Comparison of ENCODE assay signal across 14 cellular contexts in the genomic region with DNA sequence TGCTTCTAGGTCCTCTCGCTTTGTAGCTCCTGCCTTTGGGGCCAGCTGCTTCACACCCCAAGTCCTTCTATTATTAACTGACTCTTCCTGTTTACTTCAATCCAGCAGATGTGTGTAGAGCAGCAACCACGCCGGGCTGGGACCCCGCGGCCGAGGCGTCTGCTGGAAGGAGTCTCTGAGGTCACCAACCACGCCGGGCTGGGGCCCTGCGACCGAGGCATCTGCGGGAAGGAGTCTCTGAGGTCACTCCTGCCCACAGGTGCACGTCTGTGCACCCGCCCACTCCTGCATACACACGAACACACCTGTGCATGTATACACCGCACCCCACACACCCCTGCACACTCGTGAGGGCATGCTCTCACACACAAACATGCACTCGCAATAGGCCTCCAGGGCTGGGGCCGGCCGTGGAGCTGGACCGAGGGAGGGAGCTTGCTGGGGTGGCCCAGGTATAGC. TPM values are rescaled to one million over a fixed set of nuclear protein-coding genes. Genes with fewer than 3 reads are reported as not detected.
DNase-seq lines count a peak whose midpoint lies in the region; ATAC-seq and TF ChIP-seq lines count a peak whose summit lies in the region.
"Had no signal": no experiment of that assay in that cellular context is flagged by ENCODE, and none has a peak within 500 bp of the region (broad histone marks: within the 10 kb centered on the region; RNA-seq: fewer than 3 reads in every experiment).

No MANE protein-coding gene starts in this region.

- no peak overlapping the region for H3K4me3 ChIP-seq in HCT116 (replicated peaks in 1 of 2; ENCODE audit: low read depth in 1 of 2, low read length in 2 of 2)
- H3K4me3 ChIP-seq in mucosa of descending colon, result no peak overlapping the region
- H3K4me3 ChIP-seq: MG63, sigmoid colon, suprapubic skin had no signal

- H3K36me3 ChIP-seq in HCT116 (ENCODE audit: control insufficient read depth in 1 of 2, insufficient read depth in 2 of 2, low read length in 2 of 2), result no peaks in the 10 kb centered on the region
- H3K36me3 ChIP-seq in mucosa of descending colon (ENCODE audit: low read depth), result no peaks in the 10 kb centered on the region
- H3K36me3 ChIP-seq: MG63, sigmoid colon, suprapubic skin had no signal

- no peak for TF ChIP-seq RAD21 in HCT116 (IDR thresholded peaks at IDR 0.05; ENCODE audit: low read depth)

- POLR2A ChIA-PET in HCT116 (lab: Charles Lee), result no interaction called here

- intact Hi-C loops in HCT116 (cut with micrococcal nuclease) (loop anchor here (5.0 kb wide), 3 partner anchors 201 to 416 kb away; a partner anchor contains a TSS), mucosa of descending colon (cut with DNase I, micrococcal nuclease) (loop anchor here in 1 of 2 donors (10.0 kb wide), 1 partner anchor 64 kb away; a partner anchor contains a TSS)

- no peak overlapping the region for H3K27ac ChIP-seq in HCT116 (ENCODE audit: low read depth, low read length)
- H3K27ac ChIP-seq: HL-60, sigmoid colon, suprapubic skin had no signal

- TF ChIP-seq CTCF in HCT116 (IDR thresholded peaks at IDR 0.05 in 2 of 3, conservative IDR thresholded peaks at IDR 0.05 in 1 of 3; ENCODE audit: borderline replicate concordance in 1 of 3, insufficient read depth in 1 of 3, low read depth in 2 of 3, low read length in 2 of 3) (no peak), mucosa of descending colon (IDR thresholded peaks at IDR 0.05) (no peak)

- H3K9ac ChIP-seq in HCT116 (ENCODE audit: low read length), result no peak overlapping the region

- CTCF ChIA-PET in HCT116 (lab: Charles Lee), result interaction anchor here (1.1 to 1.6 kb wide), 2 partner anchors 50 to 109 kb away, joined by 3 to 6 read pairs; no protein-coding TSS in a partner anchor

- 0 out of 2 replicates have a peak overlapping the region, but pooled peaks have one; percentile 36 for H3K4me2 ChIP-seq in HCT116 (ENCODE audit: low read length)

- no peak overlapping the region for H2AFZ ChIP-seq in HCT116 (ENCODE audit: low read depth, low read length, poor library complexity, severe bottlenecking)

- H3K4me1 ChIP-seq in HCT116 (ENCODE audit: control insufficient read depth in 1 of 2, insufficient read depth in 2 of 2, low read length in 2 of 2) (peaks cover 2 to 20% of the 10 kb centered on the region in 2 experiments; a peak in 3 of 4 replicates), mucosa of descending colon (ENCODE audit: low read depth) (no peaks in the 10 kb centered on the region)

- H3K9me3 ChIP-seq in HCT116 (ENCODE audit: control insufficient read depth in 1 of 2, insufficient read depth in 1 of 2, low read depth in 1 of 2, low read length in 2 of 2) (no peaks in the 10 kb centered on the region), mucosa of descending colon (no peaks in the 10 kb centered on the region)
- H3K9me3 ChIP-seq: MG63, sigmoid colon, suprapubic skin had no signal

- RAD21 ChIA-PET in HCT116 (lab: Charles Lee; ENCODE audit: low non-redundant PET in 1 of 2, low total read pairs in 2 of 2, uncharacterized antibody in 2 of 2, unreplicated experiment in 2 of 2), result interaction anchor here in 1 of 2 experiments (0.7 kb wide), 1 partner anchor 322 kb away, joined by 3 read pairs; no protein-coding TSS in a partner anchor

- peak; percentile 53 for ATAC-seq in GM18909 (IDR thresholded peaks at IDR 0.05; ENCODE audit: poor library complexity, unreplicated experiment)
- no peak for ATAC-seq in HCT116
- peak; percentile 7 for ATAC-seq in mucosa of descending colon
- no peak for ATAC-seq in GM21529 (IDR thresholded peaks at IDR 0.05; ENCODE audit: unreplicated experiment)

- H3K9me2 ChIP-seq in HCT116 (ENCODE audit: insufficient read depth), result no peaks in the 10 kb centered on the region

- no peaks in the 10 kb centered on the region for H3K27me3 ChIP-seq in HCT116 (ENCODE audit: insufficient read depth, low read length)
- H3K27me3 ChIP-seq: MG63 had no signal

- H4K20me1 ChIP-seq in HCT116 (ENCODE audit: insufficient read depth), result no peaks in the 10 kb centered on the region

- H3K79me2 ChIP-seq in HCT116 (ENCODE audit: insufficient read depth, low read length), result no peaks in the 10 kb centered on the region

- TF ChIP-seq POLR2A in HCT116 (IDR thresholded peaks at IDR 0.05; ENCODE audit: borderline replicate concordance, extremely low read depth, insufficient read depth, insufficient read length), result no peak

- BruUV-seq in HCT116 (replicated peaks; lab: Mats Ljungman, UMichigan), result no TSS peak

- DNase-seq in HCT116 (ENCODE audit: low read depth, low spot score) (no peak), mucosa of descending colon (peak in 1 of 3 donors; percentile 59), HT-29 (ENCODE audit: low spot score) (no peak), OCI-M2 (lab: John Stamatoyannopoulos, UW; ENCODE audit: unreplicated experiment) (no peak), occipital lobe (lab: John Stamatoyannopoulos, UW) (no peak)

TF ChIP-seq in HCT116, 20 proteins besides CTCF, POLR2A, EP300 and RAD21 (continues in another document):
- TF ChIP-seq, protein P1, sequence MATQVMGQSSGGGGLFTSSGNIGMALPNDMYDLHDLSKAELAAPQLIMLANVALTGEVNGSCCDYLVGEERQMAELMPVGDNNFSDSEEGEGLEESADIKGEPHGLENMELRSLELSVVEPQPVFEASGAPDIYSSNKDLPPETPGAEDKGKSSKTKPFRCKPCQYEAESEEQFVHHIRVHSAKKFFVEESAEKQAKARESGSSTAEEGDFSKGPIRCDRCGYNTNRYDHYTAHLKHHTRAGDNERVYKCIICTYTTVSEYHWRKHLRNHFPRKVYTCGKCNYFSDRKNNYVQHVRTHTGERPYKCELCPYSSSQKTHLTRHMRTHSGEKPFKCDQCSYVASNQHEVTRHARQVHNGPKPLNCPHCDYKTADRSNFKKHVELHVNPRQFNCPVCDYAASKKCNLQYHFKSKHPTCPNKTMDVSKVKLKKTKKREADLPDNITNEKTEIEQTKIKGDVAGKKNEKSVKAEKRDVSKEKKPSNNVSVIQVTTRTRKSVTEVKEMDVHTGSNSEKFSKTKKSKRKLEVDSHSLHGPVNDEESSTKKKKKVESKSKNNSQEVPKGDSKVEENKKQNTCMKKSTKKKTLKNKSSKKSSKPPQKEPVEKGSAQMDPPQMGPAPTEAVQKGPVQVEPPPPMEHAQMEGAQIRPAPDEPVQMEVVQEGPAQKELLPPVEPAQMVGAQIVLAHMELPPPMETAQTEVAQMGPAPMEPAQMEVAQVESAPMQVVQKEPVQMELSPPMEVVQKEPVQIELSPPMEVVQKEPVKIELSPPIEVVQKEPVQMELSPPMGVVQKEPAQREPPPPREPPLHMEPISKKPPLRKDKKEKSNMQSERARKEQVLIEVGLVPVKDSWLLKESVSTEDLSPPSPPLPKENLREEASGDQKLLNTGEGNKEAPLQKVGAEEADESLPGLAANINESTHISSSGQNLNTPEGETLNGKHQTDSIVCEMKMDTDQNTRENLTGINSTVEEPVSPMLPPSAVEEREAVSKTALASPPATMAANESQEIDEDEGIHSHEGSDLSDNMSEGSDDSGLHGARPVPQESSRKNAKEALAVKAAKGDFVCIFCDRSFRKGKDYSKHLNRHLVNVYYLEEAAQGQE (IDR thresholded peaks at IDR 0.05; ENCODE audit: low read depth), result no peak
- TF ChIP-seq SIN3A (IDR thresholded peaks at IDR 0.05; ENCODE audit: low read depth), result no peak

TF ChIP-seq in PFSK-1, 5 proteins besides CTCF, POLR2A, EP300 and RAD21:
- no peak for TF ChIP-seq POLR2AphosphoS5 (IDR thresholded peaks at IDR 0.05; ENCODE audit: low read depth, low read length)
- peak; percentile 22 for TF ChIP-seq FOXP2 (optimal IDR thresholded peaks at IDR 0.05; ENCODE audit: borderline replicate concordance, extremely low read depth, extremely low read length, insufficient read depth)
- TF ChIP-seq SIN3A (IDR thresholded peaks at IDR 0.05; ENCODE audit: borderline replicate concordance, insufficient read depth, low read length), result no peak

RNA-seq across cellular contexts. Expression of a gene that starts 7.8 kb away (rescaled TPM):
- total RNA-seq in HCT116 (2021; ENCODE audit: unreplicated experiment) (2.1 TPM), mucosa of descending colon (not detected), occipital lobe (not detected)
- 2.2 and 2.8 TPM in 2 replicates for polyA plus RNA-seq in HCT116 (2012)
- not detected for polyA plus RNA-seq in PFSK-1 (2012; ENCODE audit: insufficient read length, low read depth)
- 0.10 and 1.1 TPM in 2 replicates for total RNA-seq in HT-29 (2014; rRNA removed; shearing (Covaris generic))
- total RNA-seq: CD4-positive, alpha-beta T cell; frontal cortex; sigmoid colon; suprapubic skin had no signal

RNA-seq across cellular contexts. Expression of a gene that starts 17.7 kb away (rescaled TPM):
- total RNA-seq in HCT116 (2021; ENCODE audit: unreplicated experiment) (6.8 TPM), mucosa of descending colon (100 to 1,000 TPM; 127 to 268 (median 213) TPM), occipital lobe (0.78 TPM)
- 6.8 and 8.8 TPM in 2 replicates for polyA plus RNA-seq in HCT116 (2012)
- polyA plus RNA-seq in PFSK-1 (2012; ENCODE audit: insufficient read length, low read depth), result 0.21 TPM
- 2.9 and 3.2 TPM in 2 replicates for total RNA-seq in HT-29 (2014; rRNA removed; shearing (Covaris generic))

RNA-seq across cellular contexts. Expression of a gene that starts 20.3 kb away (rescaled TPM):
- total RNA-seq in HCT116 (2021; ENCODE audit: unreplicated experiment) (not detected), mucosa of descending colon (not detected), occipital lobe (not detected)
- polyA plus RNA-seq in HCT116 (2012), result 0.07 TPM in 1 of 2 replicates, not detected in the other
- polyA plus RNA-seq in PFSK-1 (2012; ENCODE audit: insufficient read length, low read depth), result not detected
- not detected in 2 replicates for total RNA-seq in HT-29 (2014; rRNA removed; shearing (Covaris generic))
- total RNA-seq: CD4-positive, alpha-beta T cell; frontal cortex; sigmoid colon; suprapubic skin had no signal
- polyA plus RNA-seq: sigmoid colon had no signal

RNA-seq across cellular contexts. Expression of a gene that starts 33.9 kb away (rescaled TPM):
- total RNA-seq in HCT116 (2021; ENCODE audit: unreplicated experiment), result 0.61 TPM
- 0.08 and 0.39 TPM in 2 replicates for polyA plus RNA-seq in HCT116 (2012)
- not detected for polyA plus RNA-seq in PFSK-1 (2012; ENCODE audit: insufficient read length, low read depth)
- total RNA-seq in mucosa of descending colon, result 10 to 100 TPM in 2 of 3 donors, 1 to 10 TPM in 1; 10.0 to 12.8 (median 12.3) TPM
- not detected in 2 replicates for total RNA-seq in HT-29 (2014; rRNA removed; shearing (Covaris generic))
- total RNA-seq in occipital lobe, result not detected
- total RNA-seq: frontal cortex had no signal

Comparison
In these comparisons a context has a peak if more than half of its experiments do, and no peak if none do; other contexts are left out.
1. ATAC-seq: peak in GM18909 (single experiment) and mucosa of descending colon (single experiment); none in HCT116 (single experiment) and GM21529 (single experiment).
2. RNA of a gene that starts 17.7 kb away (total RNA-seq): 127 to 268 TPM in mucosa of descending colon; 6.8 TPM in HCT116 (single experiment), 2.9 to 3.2 TPM in HT-29 and 0.78 TPM in occipital lobe (single experiment); every median in the first group is over 10 times any median in the second.